ENCODE assay signal across 8 cellular contexts in the genomic region with DNA sequence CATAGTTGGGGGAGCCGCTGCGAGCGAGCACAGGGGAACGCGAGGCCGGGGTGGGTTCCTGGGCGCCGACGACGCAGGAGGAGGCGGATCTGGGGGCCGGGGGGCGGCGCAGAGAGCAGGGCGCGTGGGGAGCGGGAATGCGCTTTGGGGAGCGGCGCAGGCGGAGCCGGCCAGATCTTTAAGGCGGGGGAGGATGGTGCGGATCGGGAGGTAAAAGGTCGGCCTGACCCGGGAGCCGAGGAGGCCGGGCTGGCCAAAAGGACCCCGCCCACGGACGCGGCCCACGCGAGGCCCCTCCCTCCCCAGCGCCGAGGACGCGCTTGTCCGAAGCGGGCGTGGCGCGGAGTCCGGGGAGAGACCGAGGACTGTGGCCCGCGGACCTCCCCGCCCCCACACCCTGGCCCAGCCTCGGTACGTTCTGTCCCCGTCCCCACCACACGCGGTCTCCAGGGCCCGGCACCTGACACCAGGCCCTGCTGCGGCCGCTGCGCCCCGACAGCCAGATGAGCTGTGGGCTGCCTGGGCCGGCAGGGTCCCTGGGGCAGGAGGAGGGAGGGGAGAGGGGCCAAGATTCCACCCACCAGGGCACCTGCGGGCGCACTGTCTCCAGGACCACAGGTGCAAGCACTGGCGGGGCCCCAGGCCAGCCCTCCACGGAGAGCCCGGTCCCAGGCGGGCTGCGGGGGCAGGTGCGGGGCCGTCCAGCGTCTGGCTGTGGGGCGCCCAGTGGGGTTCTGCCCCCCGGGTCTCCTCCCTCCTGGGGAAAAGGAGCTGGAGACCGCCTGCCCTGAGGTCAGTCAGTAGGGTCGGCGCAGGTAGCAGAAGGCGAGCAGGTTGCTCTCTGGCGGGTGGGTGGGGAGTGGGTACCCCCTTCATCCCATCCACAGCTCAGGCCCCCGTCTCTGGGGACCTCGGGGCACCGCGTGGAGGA. TPM values are rescaled to one million over a fixed set of nuclear protein-coding genes. Genes with fewer than 3 reads are reported as not detected.
DNase-seq lines count a peak whose midpoint lies in the region; ATAC-seq and TF ChIP-seq lines count a peak whose summit lies in the region.

No MANE protein-coding gene starts in this region.

- H3K4me1 ChIP-seq in ES-I3 (ENCODE audit: insufficient read depth, low read length) (peaks cover 9% of the 10 kb centered on the region), foreskin keratinocyte (no peaks in the 10 kb centered on the region), neutrophil (ENCODE audit: control insufficient read depth in 1 of 2, insufficient read depth in 1 of 2, low read depth in 1 of 2, low read length in 1 of 2) (peaks cover 33 to 42% of the 10 kb centered on the region in 2 experiments), upper lobe of left lung (peaks cover 44 to 68% (median 50%) of the 10 kb centered on the region in 4 donors)

- H3K27me3 ChIP-seq in foreskin keratinocyte: peaks cover 13% of the 10 kb centered on the region
- H3K27me3 ChIP-seq in neutrophil: peaks cover 58% of the 10 kb centered on the region
- no peaks in the 10 kb centered on the region for H3K27me3 ChIP-seq in upper lobe of left lung

- peak overlapping the region; percentile 56 for H3K9ac ChIP-seq in ES-I3 (ENCODE audit: low read depth, low read length)

- ATAC-seq in GM21737 (IDR thresholded peaks at IDR 0.05; ENCODE audit: unreplicated experiment) (peak; percentile 15), foreskin keratinocyte (peak; percentile 21), upper lobe of left lung (ENCODE audit: low FRiP score in 2 of 2) (peak; percentile 74 to 87)

- H3K36me3 ChIP-seq in ES-I3 (ENCODE audit: insufficient read depth, low read length) (no peaks in the 10 kb centered on the region), neutrophil (no peaks in the 10 kb centered on the region), upper lobe of left lung (no peaks in the 10 kb centered on the region)

- H3K4me3 ChIP-seq in neutrophil (ENCODE audit: low read depth in 1 of 2, low read length in 1 of 2) (peak overlapping the region; percentile 59 to 61), upper lobe of left lung (peak overlapping the region; percentile 40 to 55 (median 49))

- H3K27ac ChIP-seq in foreskin keratinocyte: no peak overlapping the region
- peak overlapping the region; percentile 36 for H3K27ac ChIP-seq in neutrophil
- H3K27ac ChIP-seq in upper lobe of left lung: peak overlapping the region; percentile 89 to 98 (median 96)

- peak; percentile 67 for DNase-seq in M059J (ENCODE audit: low read depth)
- DNase-seq in activated T-helper 1 cell treated with anti-CD3 and anti-CD28 coated beads, Interleukin-2, amount 50 U/mL, for 16 hours (ENCODE audit: low read depth in 1 of 2, low spot score in 1 of 2): peak; percentile 3 to 52
- DNase-seq in foreskin keratinocyte: no peak
- peak; percentile 91 to 97 for DNase-seq in upper lobe of left lung
- no peak for DNase-seq in DMS153 treated with DMSO at 0.1 percent for 48 hours (lab: John Stamatoyannopoulos, UW; ENCODE audit: unreplicated experiment)

- no peaks in the 10 kb centered on the region for H3K9me3 ChIP-seq in ES-I3 (ENCODE audit: control insufficient read depth, insufficient read depth, low read length)
- no peaks in the 10 kb centered on the region for H3K9me3 ChIP-seq in neutrophil
- H3K9me3 ChIP-seq in upper lobe of left lung: no peaks in the 10 kb centered on the region

- TF ChIP-seq EP300 in upper lobe of left lung (IDR thresholded peaks at IDR 0.05): peak in 2 of 4 donors; percentile 86 to 93

- no peak for TF ChIP-seq CTCF in foreskin keratinocyte (conservative IDR thresholded peaks at IDR 0.05)
- TF ChIP-seq CTCF in neutrophil (IDR thresholded peaks at IDR 0.05): no peak
- no peak for TF ChIP-seq CTCF in upper lobe of left lung (IDR thresholded peaks at IDR 0.05)

- WGBS in upper lobe of left lung, 2 donors: 10 to 32% methylated on average over 21 to 52 of the region's 81 CpGs

- peak in 3 of 4 donors; percentile 1 to 53 (median 31) for TF ChIP-seq POLR2A in upper lobe of left lung (IDR thresholded peaks at IDR 0.05)

RNA-seq across cellular contexts. Expression of a gene that starts 10.9 kb away (rescaled TPM):
- total RNA-seq in M059J (2014; rRNA removed; shearing (Covaris generic)): 20.4 and 44.2 TPM in 2 replicates
- total RNA-seq in foreskin keratinocyte: 11.9 and 15.8 TPM in 2 replicates
- polyA plus RNA-seq in foreskin keratinocyte: 13.6 and 16.6 TPM in 2 replicates
- 100 to 1,000 TPM; 131 to 246 (median 156) TPM for total RNA-seq in upper lobe of left lung

RNA-seq across cellular contexts. Expression of a gene that starts 41.1 kb away (rescaled TPM):
- total RNA-seq in M059J (2014; rRNA removed; shearing (Covaris generic)): not detected in 2 replicates
- total RNA-seq in foreskin keratinocyte (not detected in 2 replicates), upper lobe of left lung (under 1 TPM in 1 of 6 donors, not detected in 5; 0.06 TPM)
- polyA plus RNA-seq in foreskin keratinocyte: not detected in 2 replicates

RNA-seq across cellular contexts. Expression of a gene that starts 53.1 kb away (rescaled TPM):
- total RNA-seq in M059J (2014; rRNA removed; shearing (Covaris generic)): 70.9 and 83.7 TPM in 2 replicates
- 35.9 and 43.2 TPM in 2 replicates for total RNA-seq in foreskin keratinocyte
- 46.6 and 61.7 TPM in 2 replicates for polyA plus RNA-seq in foreskin keratinocyte
- total RNA-seq in upper lobe of left lung: 10 to 100 TPM; 31.2 to 72.6 (median 46.9) TPM

RNA-seq across cellular contexts. Expression of a gene that starts 53.3 kb away (rescaled TPM):
- total RNA-seq in M059J (2014; rRNA removed; shearing (Covaris generic)): 11.0 and 26.2 TPM in 2 replicates
- 12.7 and 15.4 TPM in 2 replicates for total RNA-seq in foreskin keratinocyte
- polyA plus RNA-seq in foreskin keratinocyte: 16.2 and 17.5 TPM in 2 replicates
- 10 to 100 TPM; 14.2 to 32.5 (median 22.3) TPM for total RNA-seq in upper lobe of left lung

Comparison
In these comparisons a context has a peak if more than half of its experiments do, and no peak if none do; other contexts are left out.
1. ATAC-seq: peak in every context shown above with its lines; median percentile 80 in upper lobe of left lung; 21 in foreskin keratinocyte; 15 in GM21737.
2. DNase-seq: peak in M059J (single experiment), activated T-helper 1 cell treated with anti-CD3 and anti-CD28 coated beads, Interleukin-2, amount 50 U/mL, for 16 hours (2 of 2) and upper lobe of left lung (2 of 2); none in foreskin keratinocyte (0 of 2) and DMS153 treated with DMSO at 0.1 percent for 48 hours (single experiment).